In genomic region chr1:232949636-232950196, GRCh38 we compare ENCODE assay signal across 1 cellular context.
TF ChIP-seq lines count a peak whose summit lies in the region.

No MANE protein-coding gene starts in this region.

TF ChIP-seq in HEK293, 187 proteins besides CTCF, POLR2A, EP300 and RAD21 (continued from another document):
- TF ChIP-seq PRDM10 (tag by site-specific recombination; IDR thresholded peaks at IDR 0.05) (peak; percentile 21; the same call in 1 of the 2 replicates), ZNF600 (tag by site-specific recombination; IDR thresholded peaks at IDR 0.05) (no peak), ZNF280C (tag by site-specific recombination; IDR thresholded peaks at IDR 0.05) (no peak), ZNF785 (tag by site-specific recombination; IDR thresholded peaks at IDR 0.05) (no peak), KLF1 (tag by site-specific recombination; IDR thresholded peaks at IDR 0.05) (no peak), ZNF266 (tag by site-specific recombination; IDR thresholded peaks at IDR 0.05; ENCODE audit: low read depth) (no peak), ZNF521 (tag by site-specific recombination; IDR thresholded peaks at IDR 0.05) (no peak)
